24 cellular contexts compared by ENCODE assay signal in the genomic region with DNA sequence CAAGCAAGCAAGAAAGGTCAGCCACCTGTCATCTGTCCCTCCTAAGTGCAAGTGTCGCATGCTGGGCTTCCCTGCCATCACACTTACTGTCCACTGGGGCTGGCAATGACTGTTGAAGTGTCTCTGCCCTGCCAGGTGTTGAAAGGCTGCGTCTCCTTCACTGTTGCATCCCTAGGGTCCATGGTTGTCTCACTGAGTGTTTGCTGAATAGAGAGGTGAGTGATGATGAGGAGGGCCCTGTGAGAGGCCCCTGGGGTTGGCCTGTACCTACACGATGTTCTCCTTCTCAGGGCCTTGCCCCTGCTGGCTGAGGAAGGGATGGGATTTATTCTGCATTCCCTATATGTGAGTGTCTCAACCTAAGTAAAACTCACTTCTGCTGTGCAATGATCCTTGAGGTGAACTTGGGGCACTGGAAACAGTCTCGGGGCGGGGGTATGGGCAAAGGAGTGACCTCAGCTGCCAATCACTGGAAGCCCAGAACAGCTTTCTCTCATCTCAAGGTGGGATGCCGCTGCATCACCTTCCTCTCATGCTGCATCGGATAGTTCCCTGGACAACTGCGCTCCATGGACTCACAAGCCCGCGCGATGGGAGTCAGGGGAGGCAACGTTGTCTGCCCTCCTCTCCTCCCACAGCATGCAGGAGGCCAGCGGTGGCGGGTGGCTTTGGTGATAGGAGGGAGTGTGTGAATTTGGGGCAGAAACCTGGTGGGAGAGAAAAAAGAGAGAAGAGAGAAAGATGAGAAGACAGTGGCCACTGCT. TPM values are rescaled to one million over a fixed set of nuclear protein-coding genes. Genes with fewer than 3 reads are reported as not detected.
DNase-seq lines count a peak whose midpoint lies in the region; ATAC-seq, FAIRE-seq and TF ChIP-seq lines count a peak whose summit lies in the region.
"Had no signal": no experiment of that assay in that cellular context is flagged by ENCODE, and none has a peak within 500 bp of the region (broad histone marks: within the 10 kb centered on the region; RNA-seq: fewer than 3 reads in every experiment).

No MANE protein-coding gene starts in this region.

- CTCF ChIA-PET in MCF 10A (lab: Yijun Ruan, JAX) = no interaction called here
- CTCF ChIA-PET in K562 (lab: Yijun Ruan, JAX; ENCODE audit: low intra/inter-chr PET ratio) = no interaction called here
- CTCF ChIA-PET in RWPE1 (lab: Yijun Ruan, JAX) = interaction anchor here (0.6 to 1.0 kb wide), 2 partner anchors 149 to 1416 kb away, joined by 3 read pairs; no protein-coding TSS in a partner anchor

- H4K20me1 ChIP-seq in K562 (replicated peaks; ENCODE audit: control insufficient read depth, insufficient read depth, low read length) = no peaks in the 10 kb centered on the region
- no peaks in the 10 kb centered on the region for H4K20me1 ChIP-seq in keratinocyte (ENCODE audit: control insufficient read depth, extremely low read depth, insufficient read depth, low read length)

- H3K27me3 ChIP-seq in breast epithelium (no peaks in the 10 kb centered on the region), K562 (ENCODE audit: control insufficient read depth in 2 of 2, insufficient read depth in 2 of 2, low read length in 2 of 2) (peaks cover 16 to 32% of the 10 kb centered on the region in 2 experiments), keratinocyte (ENCODE audit: control insufficient read depth, extremely low read depth, insufficient read depth, low read length) (no peaks in the 10 kb centered on the region)
- H3K27me3 ChIP-seq: colonic mucosa, tibial nerve had no signal

- H2AFZ ChIP-seq in K562 (ENCODE audit: low read depth, low read length) (no peak overlapping the region), keratinocyte (ENCODE audit: control insufficient read depth, low read length) (no peak overlapping the region)
- H2AFZ ChIP-seq: GM23248 had no signal

- H3K4me3 ChIP-seq in breast epithelium (no peak overlapping the region), K562 (no peak overlapping the region), keratinocyte (ENCODE audit: control insufficient read depth in 2 of 3, extremely low read depth in 1 of 3, insufficient read depth in 2 of 3, low read depth in 1 of 3, low read length in 3 of 3) (no peak overlapping the region)
- H3K4me3 ChIP-seq: colonic mucosa, GM23248, tibial nerve had no signal

- POLR2A ChIA-PET in MCF 10A (lab: Yijun Ruan, JAX) (no interaction called here), K562 (lab: Yijun Ruan, JAX) (no interaction called here), RWPE1 (lab: Yijun Ruan, JAX; ENCODE audit: low non-redundant PET) (no interaction called here)

- dilution Hi-C loops in keratinocyte (cut with MboI; ENCODE audit: extremely low pct_ligation_motif_present, low sequenced_read_pairs) = no loop called here

- DNase-seq in MCF 10A (ENCODE audit: unreplicated experiment) (no peak), breast epithelium (ENCODE audit: low spot score in 2 of 2) (no peak), K562 (ENCODE audit: extremely low read depth in 1 of 4, low spot score in 3 of 4) (no peak), keratinocyte (ENCODE audit: low read depth, low spot score) (no peak), HuH-7 (ENCODE audit: low spot score) (no peak), AML-193 (lab: John Stamatoyannopoulos, UW) (no peak), SW 1271 (lab: John Stamatoyannopoulos, UW) (no peak), RWPE1 (ENCODE audit: low spot score) (no peak)
- DNase-seq: activated CD4-positive, alpha-beta memory T cell treated with anti-CD3 and anti-CD28 coated beads for 36 hours; activated naive CD4-positive, alpha-beta T cell treated with anti-CD3 and anti-CD28 coated beads, Interleukin-2, amount 50 U/mL, for 16 hours; activated T-cell treated with anti-CD3 and anti-CD28 coated beads, Interleukin-2, amount 50 U/mL, for 4 hours; CD4-positive, alpha-beta memory T cell; colonic mucosa; DND-41; GM23248; KG1; left ventricle myocardium superior; NCI-H1105; NCI-H226; NK-92 treated with Interleukin-12 subunit alpha and Interleukin-12 subunit beta, amount 100 ng/mL, for 24 hours; right cardiac atrium; stimulated activated naive CD4-positive, alpha-beta T cell treated with Interleukin-2 at 50 U/mL for 16 hours had no signal

- no peaks in the 10 kb centered on the region for H3K4me1 Mint-ChIP-seq in MCF 10A (ENCODE audit: insufficient read depth, unreplicated experiment)
- H3K4me1 Mint-ChIP-seq: CD4-positive, alpha-beta memory T cell had no signal

- in situ Hi-C loops in K562 (cut with MboI) = no loop called here

- H3K27me3 Mint-ChIP-seq in MCF 10A (ENCODE audit: insufficient read depth, unreplicated experiment) = no peaks in the 10 kb centered on the region

- H3K9me1 ChIP-seq in K562 (ENCODE audit: control insufficient read depth, insufficient read depth, low read length) = no peaks in the 10 kb centered on the region
- no peaks in the 10 kb centered on the region for H3K9me1 ChIP-seq in keratinocyte (ENCODE audit: control insufficient read depth, extremely low read depth, insufficient read depth, low read length)

- BruUV-seq in MCF 10A (replicated peaks; lab: Mats Ljungman, UMichigan) (no TSS peak), K562 (replicated peaks; lab: Mats Ljungman, UMichigan) (no TSS peak)

- WGBS in K562 (ENCODE audit: insufficient coverage, low coverage, missing lambda C conversion rate) = 0% methylated on average over 14 of the region's 14 CpGs

- no peaks in the 10 kb centered on the region for H3K9me3 Mint-ChIP-seq in MCF 10A (ENCODE audit: unreplicated experiment)
- H3K9me3 Mint-ChIP-seq: activated CD4-positive, alpha-beta memory T cell treated with anti-CD3 and anti-CD28 coated beads for 36 hours; activated T-cell treated with anti-CD3 and anti-CD28 coated beads, Interleukin-2, amount 50 U/mL, for 4 hours; CD4-positive, alpha-beta memory T cell had no signal

- no peak for FAIRE-seq in K562 (lab: Jason Lieb, UNC)
- FAIRE-seq in keratinocyte (lab: Jason Lieb, UNC) = no peak

- H3K27ac ChIP-seq in breast epithelium (no peak overlapping the region), K562 (ENCODE audit: extremely low read depth, low read depth, low read length) (no peak overlapping the region), keratinocyte (ENCODE audit: control insufficient read depth, insufficient read depth, low read length) (no peak overlapping the region), RWPE1 (no peak overlapping the region)
- H3K27ac ChIP-seq: colonic mucosa, GM23248, tibial nerve, VCaP had no signal

- H3K9me3 ChIP-seq in breast epithelium (no peaks in the 10 kb centered on the region), K562 (replicated peaks; ENCODE audit: control insufficient read depth, insufficient read depth, low read depth, low read length) (no peaks in the 10 kb centered on the region), keratinocyte (ENCODE audit: control insufficient read depth, low read depth, low read length) (no peaks in the 10 kb centered on the region)
- H3K9me3 ChIP-seq: colonic mucosa, tibial nerve had no signal

- H3K4me3 Mint-ChIP-seq in MCF 10A (ENCODE audit: unreplicated experiment) = no peak overlapping the region
- H3K4me3 Mint-ChIP-seq: activated CD4-positive, alpha-beta memory T cell treated with anti-CD3 and anti-CD28 coated beads for 36 hours; activated T-cell treated with anti-CD3 and anti-CD28 coated beads, Interleukin-2, amount 50 U/mL, for 4 hours; CD4-positive, alpha-beta memory T cell had no signal

- no peak for TF ChIP-seq RAD21 in K562 (CRISPR knock-in tag; conservative IDR thresholded peaks at IDR 0.05 in 1 of 2, IDR thresholded peaks at IDR 0.05 in 1 of 2)

- no peak overlapping the region for H3K27ac Mint-ChIP-seq in MCF 10A (ENCODE audit: low read depth, unreplicated experiment)
- H3K27ac Mint-ChIP-seq: activated CD4-positive, alpha-beta memory T cell treated with anti-CD3 and anti-CD28 coated beads for 36 hours; CD4-positive, alpha-beta memory T cell had no signal

- H3K4me1 ChIP-seq in breast epithelium = peaks cover 0 to 12% of the 10 kb centered on the region in 2 donors
- no peaks in the 10 kb centered on the region for H3K4me1 ChIP-seq in K562 (replicated peaks in 1 of 2; ENCODE audit: control insufficient read depth in 2 of 2, insufficient read depth in 2 of 2, low read length in 2 of 2)
- H3K4me1 ChIP-seq in keratinocyte (ENCODE audit: control insufficient read depth, extremely low read depth, insufficient read depth, low read length) = no peaks in the 10 kb centered on the region
- H3K4me1 ChIP-seq: colonic mucosa had no signal

- H3K36me3 ChIP-seq in breast epithelium (no peaks in the 10 kb centered on the region), K562 (ENCODE audit: control insufficient read depth, insufficient read depth, low read length) (no peaks in the 10 kb centered on the region), keratinocyte (ENCODE audit: control insufficient read depth in 2 of 2, extremely low read depth in 1 of 2, insufficient read depth in 2 of 2, low read length in 2 of 2) (no peaks in the 10 kb centered on the region)
- H3K36me3 ChIP-seq: colonic mucosa, tibial nerve had no signal

- TF ChIP-seq POLR2A in breast epithelium (IDR thresholded peaks at IDR 0.05) (no peak), K562 (conservative IDR thresholded peaks at IDR 0.05) (no peak)

- peak; percentile 64 for ATAC-seq in K562
- ATAC-seq: activated T-cell treated with anti-CD3 and anti-CD28 coated beads, Interleukin-2, amount 50 U/mL, for 4 hours; left ventricle myocardium superior; right cardiac atrium had no signal

- no peaks in the 10 kb centered on the region for H3K36me3 Mint-ChIP-seq in MCF 10A (ENCODE audit: insufficient read depth, unreplicated experiment)
- H3K36me3 Mint-ChIP-seq: activated CD4-positive, alpha-beta memory T cell treated with anti-CD3 and anti-CD28 coated beads for 36 hours; CD4-positive, alpha-beta memory T cell had no signal

- H3K9ac ChIP-seq in K562 (ENCODE audit: insufficient read depth in 1 of 2, low read depth in 2 of 2, low read length in 2 of 2) = no peak overlapping the region
- H3K9ac ChIP-seq in keratinocyte (ENCODE audit: control insufficient read depth, extremely low read depth, insufficient read depth, low read length) = no peak overlapping the region
- H3K9ac ChIP-seq: GM23248 had no signal

- intact Hi-C loops in MCF 10A (cut with micrococcal nuclease) (no loop called here), breast epithelium (cut with DNase I; ENCODE audit: low total_unique reads) (no loop called here), K562 (cut with micrococcal nuclease) (no loop called here)

- no peaks in the 10 kb centered on the region for H3K79me2 ChIP-seq in K562 (ENCODE audit: control insufficient read depth, insufficient read depth, low read length)
- no peaks in the 10 kb centered on the region for H3K79me2 ChIP-seq in keratinocyte (ENCODE audit: control insufficient read depth, insufficient read depth, low read length)

- TF ChIP-seq EP300 in K562 (IDR thresholded peaks at IDR 0.05; ENCODE audit: low read length) = no peak

- H3K4me2 ChIP-seq in K562 (ENCODE audit: insufficient read depth, low read length) (no peak overlapping the region), keratinocyte (ENCODE audit: control insufficient read depth, extremely low read depth, insufficient read depth, low read depth, low read length) (no peak overlapping the region)

- TF ChIP-seq CTCF in MCF 10A (IDR thresholded peaks at IDR 0.05; ENCODE audit: unreplicated experiment) = peak; percentile 17
- TF ChIP-seq CTCF in breast epithelium (IDR thresholded peaks at IDR 0.05) = no peak
- TF ChIP-seq CTCF in K562 (IDR thresholded peaks at IDR 0.05 in 2 of 3, conservative IDR thresholded peaks at IDR 0.05 in 1 of 3; ENCODE audit: insufficient read depth in 2 of 3, low read depth in 1 of 3, low read length in 3 of 3) = peak in 2 of 3 experiments; percentile 32 to 42; a peak in 3 of 6 replicates
- peak in 2 of 3 experiments; percentile 9 to 26 for TF ChIP-seq CTCF in keratinocyte (optimal IDR thresholded peaks at IDR 0.05 in 1 of 3, IDR thresholded peaks at IDR 0.05 in 1 of 3, conservative IDR thresholded peaks at IDR 0.05 in 1 of 3; ENCODE audit: extremely low read depth in 1 of 3, insufficient read depth in 2 of 3, low read length in 3 of 3)
- TF ChIP-seq CTCF in RWPE1 (conservative IDR thresholded peaks at IDR 0.05; ENCODE audit: low read depth) = no peak

RNA-seq across cellular contexts. Expression of a gene that starts 35.9 kb away (rescaled TPM):
- 23.7 and 32.8 TPM in 2 replicates for total RNA-seq in MCF 10A (2022)
- 10 to 100 TPM; 22.9 to 34.7 (median 31.9) TPM for total RNA-seq in breast epithelium
- 0.12 TPM in 1 of 2 replicates, not detected in the other for total RNA-seq in K562 (2011; cell fraction: chromatin; rRNA removed; ENCODE audit: low replicate concordance)
- 0.13 TPM in 1 of 2 replicates, not detected in the other for total RNA-seq in K562 (2011; cell fraction: nucleolus; rRNA removed)
- not detected in 2 replicates for total RNA-seq in K562 (2011; cell fraction: nucleoplasm; rRNA removed)
- not detected in 2 replicates for total RNA-seq in K562 (2014; rRNA removed)
- not detected in 2 replicates for total RNA-seq in K562 (2014; rRNA removed; fragmentation: Illumina TruSeq; extraction: Trizol)
- total RNA-seq in K562 (2015; rRNA removed; fragmentation: Illumina TruSeq; extraction: Trizol) = not detected in 2 replicates
- 0.25 and 0.35 TPM in 2 replicates for total RNA-seq in K562 (2021)
- 0.06 and 0.11 TPM in 2 replicates for polyA plus RNA-seq in K562 (2011; rRNA removed)
- 0.10 and 0.16 TPM in 2 replicates for polyA plus RNA-seq in K562 (2011; cell fraction: cytosol; rRNA removed)
- polyA plus RNA-seq in K562 (2011; cell fraction: nucleus; rRNA removed) = 0.13 and 0.31 TPM in 2 replicates
- polyA plus RNA-seq in K562 (2012) = 0.08 and 0.32 TPM in 2 replicates
- 0.03 TPM in 1 of 2 replicates, not detected in the other for polyA plus RNA-seq in K562 (2014; fragmentation: Illumina TruSeq; extraction: Trizol)
- polyA plus RNA-seq in K562 (2014; fragmentation: Nextera tagmentation; extraction: Ambion mirVana) = not detected
- 0.07 TPM in 1 of 2 replicates, not detected in the other for polyA plus RNA-seq in K562 (2014; rRNA removed)
- 0.11 and 0.21 TPM in 2 replicates for polyA minus RNA-seq in K562 (2011; rRNA and poly(A)+ RNA removed)
- polyA minus RNA-seq in K562 (2011; cell fraction: cytosol; rRNA and poly(A)+ RNA removed) = 2.0 TPM in 1 of 2 replicates, not detected in the other
- polyA minus RNA-seq in K562 (2011; cell fraction: nucleus; rRNA and poly(A)+ RNA removed) = under 0.01 and 0.11 TPM in 2 replicates
- polyA plus RNA-seq in keratinocyte = 4.9 to 6.1 TPM (median 5.6 TPM) in 3 replicates
- 1.3 TPM for polyA plus RNA-seq in keratinocyte (2011; ENCODE audit: low read depth)
- 5.2 and 6.1 TPM in 2 replicates for polyA plus RNA-seq in keratinocyte (2011; cell fraction: cytosol; rRNA removed)
- polyA plus RNA-seq in keratinocyte (2011; cell fraction: nucleus; rRNA removed) = 17.1 and 17.9 TPM in 2 replicates
- polyA plus RNA-seq in keratinocyte (2012; ENCODE audit: low replicate concordance) = 4.7 and 4.9 TPM in 2 replicates
- polyA minus RNA-seq in keratinocyte = 9.3 to 15.0 TPM (median 10.4 TPM) in 3 replicates
- polyA minus RNA-seq in keratinocyte (2011; cell fraction: cytosol; rRNA and poly(A)+ RNA removed) = 5.9 TPM
- 8.1 and 8.7 TPM in 2 replicates for polyA minus RNA-seq in keratinocyte (2011; cell fraction: nucleus; rRNA and poly(A)+ RNA removed)

Comparison
In these comparisons a context has a peak if more than half of its experiments do, and no peak if none do; other contexts are left out.
1. CTCF ChIP-seq: peak in MCF 10A (single experiment), K562 (2 of 3) and keratinocyte (2 of 3); none in breast epithelium (0 of 3) and RWPE1 (single experiment).
2. RNA of a gene that starts 35.9 kb away (total RNA-seq): 23.7 to 32.8 TPM in MCF 10A and 22.9 to 34.7 TPM in breast epithelium; 0.12 to 0.35 TPM in K562; every median in the first group is over 10 times any median in the second.